Comparison of ENCODE assay signal across 8 cellular contexts in the genomic region with DNA sequence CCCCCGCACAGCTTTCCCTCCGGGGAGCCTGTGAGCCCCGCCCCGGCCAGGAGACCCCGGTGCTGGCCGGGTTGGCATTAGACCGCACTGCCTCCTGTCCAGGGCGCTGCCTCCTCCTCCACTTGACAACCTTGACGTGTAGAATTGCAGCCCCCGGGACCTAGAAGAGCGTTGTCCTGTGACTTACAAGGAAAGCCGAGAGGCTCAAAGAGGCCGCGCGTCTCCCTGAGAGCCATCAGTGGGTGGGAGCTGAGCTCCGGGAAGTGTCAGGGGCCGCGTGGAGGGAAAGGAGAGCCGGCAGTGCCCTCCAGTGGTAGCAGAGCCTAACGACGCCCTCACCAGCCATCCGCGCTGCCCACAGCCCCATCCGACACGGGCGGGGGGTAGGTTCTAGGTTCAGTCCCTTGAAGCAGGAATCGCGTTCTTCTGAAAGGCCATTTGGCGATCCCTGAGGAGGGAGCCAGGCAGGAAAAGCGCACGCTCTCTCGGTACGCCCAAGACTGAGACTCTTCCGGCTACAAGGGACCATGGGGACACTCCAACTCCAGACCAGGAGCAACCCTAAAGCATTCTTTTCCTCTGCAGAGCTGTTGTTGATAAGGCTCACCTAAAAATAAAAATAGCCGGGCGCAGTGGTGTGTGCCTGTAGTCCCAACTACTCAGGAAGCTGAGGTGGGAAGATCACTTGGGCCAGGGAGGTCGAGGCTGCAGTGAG. TPM values are rescaled to one million over a fixed set of nuclear protein-coding genes. Genes with fewer than 3 reads are reported as not detected.
A peak's percentile ranks its signal among the peaks of the same experiment; 100 is the strongest.
DNase-seq lines count a peak whose midpoint lies in the region; ATAC-seq, FAIRE-seq and TF ChIP-seq lines count a peak whose summit lies in the region.

No MANE protein-coding gene starts in this region.

- H4K20me1 ChIP-seq in hepatocyte (ENCODE audit: insufficient read depth, poor library complexity, severe bottlenecking), result no peaks in the 10 kb centered on the region

- H3K4me1 ChIP-seq in hepatocyte (ENCODE audit: insufficient read depth), result peaks cover 17% of the 10 kb centered on the region

- ATAC-seq in HG02642 (IDR thresholded peaks at IDR 0.05; ENCODE audit: poor library complexity, unreplicated experiment), result peak; percentile 98
- peak; percentile 98 for ATAC-seq in T-helper 17 cell

- peak; percentile 94 for FAIRE-seq in GM12891 (lab: Jason Lieb, UNC)

- H3K9me3 ChIP-seq in T-helper 17 cell (ENCODE audit: control insufficient read depth, low read length, poor library complexity, severe bottlenecking) (no peaks in the 10 kb centered on the region), hepatocyte (ENCODE audit: low read depth) (no peaks in the 10 kb centered on the region)

- H3K36me3 Mint-ChIP-seq in T-helper 17 cell (ENCODE audit: low read depth), result no peaks in the 10 kb centered on the region

- H3K27me3 ChIP-seq in hepatocyte, result no peaks in the 10 kb centered on the region

- TF ChIP-seq CTCF in hepatocyte (IDR thresholded peaks at IDR 0.05; ENCODE audit: poor library complexity), result peak; percentile 95

- DNase-seq in GM12891 (ENCODE audit: insufficient read length, low spot score) (peak; percentile 85), NCI-H1092 (lab: John Stamatoyannopoulos, UW) (peak; percentile 41), T-helper 17 cell (peak; percentile 44 to 59 (median 47)), amygdala (lab: John Stamatoyannopoulos, UW) (peak in 54 of 56 donors; percentile 4 to 83 (median 58)), hepatocyte (ENCODE audit: low spot score) (peak; percentile 93), retina (peak; percentile 93), NCI-H2107 treated with DMSO at 0.1 percent for 48 hours (lab: John Stamatoyannopoulos, UW; ENCODE audit: unreplicated experiment) (no peak)

- peak overlapping the region; percentile 69 for H2AFZ ChIP-seq in hepatocyte

- H3K9me2 ChIP-seq in hepatocyte (replicated peaks; ENCODE audit: insufficient read depth), result no peaks in the 10 kb centered on the region

- no peaks in the 10 kb centered on the region for H3K36me3 ChIP-seq in hepatocyte (replicated peaks; ENCODE audit: insufficient read depth, low read depth)

- peak overlapping the region; percentile 48 for H3K4me3 ChIP-seq in hepatocyte

- H3K27me3 Mint-ChIP-seq in T-helper 17 cell, result no peaks in the 10 kb centered on the region

- no peaks in the 10 kb centered on the region for H3K79me2 ChIP-seq in hepatocyte

- 13% methylated on average over 37 of the region's 37 CpGs for WGBS in hepatocyte (ENCODE audit: low lambda C conversion rate, missing lambda C conversion rate)

- H3K4me2 ChIP-seq in hepatocyte, result peak overlapping the region; percentile 90

- peak overlapping the region; percentile 59 for H3K4me3 Mint-ChIP-seq in T-helper 17 cell

- peak overlapping the region; percentile 37 for H3K27ac Mint-ChIP-seq in T-helper 17 cell

- peaks cover 18% of the 10 kb centered on the region for H3K4me1 Mint-ChIP-seq in T-helper 17 cell

- H3K27ac ChIP-seq in hepatocyte, result no peak overlapping the region

- TF ChIP-seq POLR2A in GM12891 (IDR thresholded peaks at IDR 0.05; ENCODE audit: low read depth, low read length), result no peak

TF ChIP-seq in GM12891, 5 proteins besides CTCF, POLR2A, EP300 and RAD21:
- no peak for TF ChIP-seq POU2F2 (IDR thresholded peaks at IDR 0.05; ENCODE audit: low read depth, low read length)
- no peak for TF ChIP-seq POLR2AphosphoS5 (IDR thresholded peaks at IDR 0.05; ENCODE audit: low read depth, low read length)
- peak; percentile 33 for TF ChIP-seq PAX5 (IDR thresholded peaks at IDR 0.05; ENCODE audit: insufficient read depth, low read length, severe bottlenecking)
- no peak for TF ChIP-seq TAF1 (IDR thresholded peaks at IDR 0.05; ENCODE audit: low read depth, low read length)
TF ChIP-seq in GM12891: peak in this region for 1.

RNA-seq across cellular contexts. Expression of a gene that starts 40.6 kb away (rescaled TPM):
- 16.6 TPM for polyA plus RNA-seq in GM12891 (2012; ENCODE audit: low read depth, missing spikeins)
- 10 to 100 TPM; 25.0 to 37.9 TPM for total RNA-seq in T-helper 17 cell
- 21.6 and 43.7 TPM in 2 replicates for total RNA-seq in hepatocyte
- 39.4 and 45.6 TPM in 2 replicates for polyA plus RNA-seq in hepatocyte
